In genomic region chr7:61111-61510, GRCh38 we compare ENCODE assay signal across 1 cellular context.
TF ChIP-seq lines count a peak whose summit lies in the region.

No MANE protein-coding gene starts in this region.

TF ChIP-seq in H1, 55 proteins besides CTCF, POLR2A, EP300 and RAD21 (continued from another document):
- TF ChIP-seq BRCA1 (IDR thresholded peaks at IDR 0.05; ENCODE audit: low read depth, low read length) (no peak), CHD2 (IDR thresholded peaks at IDR 0.05; ENCODE audit: low read length) (no peak), MAFK (IDR thresholded peaks at IDR 0.05; ENCODE audit: low read depth, low read length) (no peak), TAF7 (optimal IDR thresholded peaks at IDR 0.05; ENCODE audit: borderline replicate concordance, low read depth, low read length) (no peak), RNF2 (IDR thresholded peaks at IDR 0.05; ENCODE audit: borderline replicate concordance, low read depth, low read length, missing control alignments, poor library complexity, severe bottlenecking) (no peak)
TF ChIP-seq in H1: peak in this region for 0.
